In the genomic region with DNA sequence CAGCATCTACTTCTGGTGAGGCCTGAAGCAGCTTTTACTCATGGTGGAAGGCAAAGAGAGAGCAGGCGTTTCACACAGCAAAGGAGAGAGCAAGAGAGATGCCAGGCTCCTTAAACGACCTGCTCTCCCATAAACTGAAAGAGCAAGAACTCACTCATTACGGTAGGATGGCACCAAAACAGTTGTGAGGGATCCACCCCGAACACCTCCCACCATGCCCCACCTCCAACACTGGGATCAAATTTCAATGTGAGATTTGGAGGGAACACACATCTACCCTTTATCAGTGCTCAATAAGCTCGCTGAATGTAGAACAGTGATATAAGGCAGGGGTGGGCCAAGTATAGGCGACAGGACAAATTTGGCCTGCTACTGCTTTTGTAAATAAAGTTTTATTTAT, we compare ENCODE assay signal across 29 cellular contexts.
DNase-seq lines count a peak whose midpoint lies in the region; FAIRE-seq and TF ChIP-seq lines count a peak whose summit lies in the region.
"Had no signal": no experiment of that assay in that cellular context is flagged by ENCODE, and none has a peak within 500 bp of the region (broad histone marks: within the 10 kb centered on the region; RNA-seq: fewer than 3 reads in every experiment).

No MANE protein-coding gene starts in this region.

- H3K79me2 ChIP-seq in H1 (ENCODE audit: control insufficient read depth in 1 of 2, insufficient read depth in 2 of 2, low read length in 2 of 2): no peaks in the 10 kb centered on the region
- H3K79me2 ChIP-seq in mesendoderm (ENCODE audit: control insufficient read depth, insufficient read depth, low read length): no peaks in the 10 kb centered on the region

- no peak overlapping the region for H4K5ac ChIP-seq in H1 (ENCODE audit: insufficient read length, low read depth, low read length)
- H4K5ac ChIP-seq in mesendoderm (ENCODE audit: low read length): no peak overlapping the region

- no peak for TF ChIP-seq POLR2A in H1 (IDR thresholded peaks at IDR 0.05; ENCODE audit: control extremely low read depth in 1 of 2, low read depth in 2 of 2, low read length in 2 of 2)

- H2BK20ac ChIP-seq in H1 (ENCODE audit: low read length): no peak overlapping the region

- no peak for FAIRE-seq in H1 (lab: Jason Lieb, UNC)
- FAIRE-seq: A549, GM12878, GM12892, GM18507 had no signal

- H3K9me3 Mint-ChIP-seq in activated T-helper 1 cell treated with anti-CD3 and anti-CD28 coated beads, Interleukin-12 subunit alpha, Interleukin-12 subunit beta, Interleukin-2, Interleukin-4 antibody, amounts not matched to agents 30 ng/mL and 10 ng/mL and 1 ng/mL, durations not matched to agents 14 hours and 24 hours and 36 hours: no peaks in the 10 kb centered on the region
- H3K9me3 Mint-ChIP-seq: CD4-positive, alpha-beta memory T cell; CD4-positive, CD25-positive, alpha-beta regulatory T cell had no signal

- peak; percentile 20 for DNase-seq in NCI-H748 (lab: John Stamatoyannopoulos, UW; ENCODE audit: unreplicated experiment)
- DNase-seq in NCI-H748 treated with DMSO at 0.1 percent for 48 hours (lab: John Stamatoyannopoulos, UW): no peak
- peak; percentile 16 for DNase-seq in H7
- DNase-seq in H1 (ENCODE audit: low read depth in 1 of 2, low spot score in 2 of 2): no peak
- peak; percentile 9 for DNase-seq in mesendoderm
- DNase-seq in left ventricle myocardium inferior: no peak
- no peak for DNase-seq in activated T-helper 1 cell treated with anti-CD3 and anti-CD28 coated beads, Interleukin-12 subunit alpha, Interleukin-12 subunit beta, Interleukin-2, Interleukin-4 antibody, amounts not matched to agents 30 ng/mL and 10 ng/mL and 1 ng/mL, durations not matched to agents 14 hours and 24 hours and 36 hours (ENCODE audit: low spot score)
- DNase-seq in hypothalamus (lab: John Stamatoyannopoulos, UW): no peak
- DNase-seq: ACHN; BE2C; C1 segment of cervical spinal cord; CD4-positive, alpha-beta memory T cell; CD4-positive, CD25-positive, alpha-beta regulatory T cell; CD8-positive, alpha-beta memory T cell; COR-L47; DMS 273 treated with DMSO at 0.1 percent for 48 hours; DMS153; DMS53; DMS79; DND-41; EL; GDM1 had no signal

- H3K4me1 ChIP-seq in H1 (replicated peaks in 1 of 4; ENCODE audit: control insufficient read depth in 3 of 4, insufficient read depth in 4 of 4, low read length in 3 of 4) (peaks cover 0 to 3% (median 0%) of the 10 kb centered on the region in 4 experiments; a peak in 3 of 7 replicates), mesendoderm (ENCODE audit: control insufficient read depth, low read depth, low read length) (no peaks in the 10 kb centered on the region), left ventricle myocardium inferior (no peaks in the 10 kb centered on the region)
- H3K4me1 ChIP-seq: A549, BE2C, BLaER1 had no signal

- H4K8ac ChIP-seq in H1 (ENCODE audit: extremely low read depth, insufficient read depth, low read length): no peak overlapping the region
- H4K8ac ChIP-seq in mesendoderm (ENCODE audit: low read depth, low read length): no peak overlapping the region

- H3K9ac ChIP-seq in H1 (replicated peaks in 1 of 4; ENCODE audit: extremely low read depth in 1 of 4, low read depth in 3 of 4, low read length in 3 of 4) (no peak overlapping the region), mesendoderm (ENCODE audit: low read length) (no peak overlapping the region)
- H3K9ac ChIP-seq: BLaER1 had no signal

- no peak for TF ChIP-seq CTCF in H1 (IDR thresholded peaks at IDR 0.05; ENCODE audit: control extremely low read depth in 1 of 3, insufficient read depth in 1 of 3, low read depth in 1 of 3, low read length in 3 of 3)
- TF ChIP-seq CTCF in left ventricle myocardium inferior (IDR thresholded peaks at IDR 0.05; ENCODE audit: borderline replicate concordance): no peak

- H3K23me2 ChIP-seq in H1 (ENCODE audit: low read depth, low read length): no peaks in the 10 kb centered on the region

- H3K56ac ChIP-seq in H1 (replicated peaks; ENCODE audit: insufficient read length, low read depth, low read length) (no peak overlapping the region), mesendoderm (ENCODE audit: low read length) (no peak overlapping the region)

- H2AK5ac ChIP-seq in H1 (ENCODE audit: low read depth, low read length): no peak overlapping the region
- no peak overlapping the region for H2AK5ac ChIP-seq in mesendoderm (ENCODE audit: low read length)

- no peaks in the 10 kb centered on the region for H4K20me1 ChIP-seq in H1 (replicated peaks in 1 of 2; ENCODE audit: control insufficient read depth in 1 of 2, insufficient read depth in 2 of 2, low read length in 2 of 2)
- H4K20me1 ChIP-seq: BLaER1 had no signal

- no peak for TF ChIP-seq RAD21 in H1 (IDR thresholded peaks at IDR 0.05 in 1 of 2, conservative IDR thresholded peaks at IDR 0.05 in 1 of 2; ENCODE audit: low read depth in 2 of 2, low read length in 2 of 2)

- no peak overlapping the region for H2BK5ac ChIP-seq in H1 (ENCODE audit: low read depth, low read length)
- no peak overlapping the region for H2BK5ac ChIP-seq in mesendoderm (ENCODE audit: low read length)

- POLR2A ChIA-PET in H1 (lab: Charles Lee; ENCODE audit: partially characterized antibody): no interaction called here

- H3K4me2 ChIP-seq in H1 (ENCODE audit: insufficient read depth in 1 of 2, low read depth in 2 of 2, low read length in 2 of 2) (no peak overlapping the region; a peak in 1 of 4 replicates), mesendoderm (ENCODE audit: low read length) (no peak overlapping the region)
- H3K4me2 ChIP-seq: A549, BLaER1 had no signal

- 84% methylated on average over 6 of the region's 6 CpGs; no CpG with 5 or more reads in 1 of the 2 experiments for WGBS in H1 (ENCODE audit: extremely low coverage in 1 of 2, insufficient coverage in 1 of 2, insufficient read length in 1 of 2, insufficient replicate concordance in 2 of 2, low coverage in 1 of 2, low lambda C conversion rate in 2 of 2, missing lambda C conversion rate in 1 of 2), 2 experiments
- no CpG with 5 or more reads among the region's 6 CpGs for WGBS in mesendoderm (ENCODE audit: extremely low coverage, insufficient coverage, low lambda C conversion rate)

- no peak overlapping the region for H3K4me3 ChIP-seq in H7 (ENCODE audit: insufficient read depth, low read depth, low read length)
- no peak overlapping the region for H3K4me3 ChIP-seq in H1 (ENCODE audit: extremely low read depth in 1 of 4, insufficient read depth in 2 of 4, low read depth in 3 of 4, low read length in 4 of 4)
- H3K4me3 ChIP-seq in mesendoderm (ENCODE audit: low read length): no peak overlapping the region
- H3K4me3 ChIP-seq in left ventricle myocardium inferior: no peak overlapping the region
- H3K4me3 ChIP-seq: A549, BLaER1, GM12878 had no signal

- H3K18ac ChIP-seq in H1 (ENCODE audit: extremely low read depth, low read length) (no peak overlapping the region), mesendoderm (ENCODE audit: low read length) (no peak overlapping the region)

- no peak for TF ChIP-seq EP300 in H1 (IDR thresholded peaks at IDR 0.05; ENCODE audit: borderline replicate concordance in 1 of 2, low read depth in 2 of 2, low read length in 2 of 2)

- H2BK12ac ChIP-seq in H1 (ENCODE audit: low read depth, low read length): no peak overlapping the region

- no peak overlapping the region for H2BK120ac ChIP-seq in H1 (replicated peaks; ENCODE audit: low read depth, low read length)
- H2BK120ac ChIP-seq in mesendoderm (ENCODE audit: low read depth, low read length): no peak overlapping the region

- no peak overlapping the region for H3K14ac ChIP-seq in H1 (ENCODE audit: insufficient read length)

- no peak overlapping the region for H3K23ac ChIP-seq in H1 (ENCODE audit: insufficient read length)
- H3K23ac ChIP-seq in mesendoderm (ENCODE audit: low read length): no peak overlapping the region

- H3K27me3 ChIP-seq in H7 (ENCODE audit: control insufficient read depth, insufficient read depth, low read length) (no peaks in the 10 kb centered on the region), H1 (replicated peaks in 1 of 4; ENCODE audit: control insufficient read depth in 3 of 4, extremely low read depth in 1 of 4, insufficient read depth in 3 of 4, low read length in 3 of 4) (no peaks in the 10 kb centered on the region; a peak in 1 of 7 replicates), mesendoderm (ENCODE audit: insufficient read depth, low read length, poor library complexity) (no peaks in the 10 kb centered on the region), left ventricle myocardium inferior (ENCODE audit: low read depth) (peaks cover 17% of the 10 kb centered on the region)
- H3K27me3 ChIP-seq: BE2C, BLaER1 had no signal

- H3K36me3 Mint-ChIP-seq in activated T-helper 1 cell treated with anti-CD3 and anti-CD28 coated beads, Interleukin-12 subunit alpha, Interleukin-12 subunit beta, Interleukin-2, Interleukin-4 antibody, amounts not matched to agents 30 ng/mL and 10 ng/mL and 1 ng/mL, durations not matched to agents 14 hours and 24 hours and 36 hours (ENCODE audit: low read depth): no peaks in the 10 kb centered on the region
- H3K36me3 Mint-ChIP-seq: CD14-positive monocyte; CD4-positive, alpha-beta memory T cell; CD4-positive, CD25-positive, alpha-beta regulatory T cell had no signal

- no peaks in the 10 kb centered on the region for H3K9me3 ChIP-seq in H1 (ENCODE audit: insufficient read depth in 2 of 2, low read depth in 1 of 2, low read length in 1 of 2)
- no peaks in the 10 kb centered on the region for H3K9me3 ChIP-seq in left ventricle myocardium inferior (replicated peaks)
- H3K9me3 ChIP-seq: A549, BE2C, BLaER1 had no signal

- no peak overlapping the region for H3K27ac Mint-ChIP-seq in activated T-helper 1 cell treated with anti-CD3 and anti-CD28 coated beads, Interleukin-12 subunit alpha, Interleukin-12 subunit beta, Interleukin-2, Interleukin-4 antibody, amounts not matched to agents 30 ng/mL and 10 ng/mL and 1 ng/mL, durations not matched to agents 14 hours and 24 hours and 36 hours
- H3K27ac Mint-ChIP-seq: CD4-positive, alpha-beta memory T cell; CD4-positive, CD25-positive, alpha-beta regulatory T cell had no signal

- H3K36me3 ChIP-seq in H7 (replicated peaks; ENCODE audit: control insufficient read depth, insufficient read depth, low read length): no peaks in the 10 kb centered on the region
- H3K36me3 ChIP-seq in H1 (ENCODE audit: control insufficient read depth in 2 of 4, insufficient read depth in 4 of 4, low read length in 3 of 4): no peaks in the 10 kb centered on the region
- H3K36me3 ChIP-seq in mesendoderm (ENCODE audit: control insufficient read depth, insufficient read depth, low read length): no peaks in the 10 kb centered on the region
- no peaks in the 10 kb centered on the region for H3K36me3 ChIP-seq in left ventricle myocardium inferior
- H3K36me3 ChIP-seq: BE2C, BLaER1 had no signal

- no peak overlapping the region for H3K27ac ChIP-seq in H1 (ENCODE audit: low read depth, low read length)
- H3K27ac ChIP-seq in mesendoderm (ENCODE audit: low read depth, low read length): no peak overlapping the region
- no peak overlapping the region for H3K27ac ChIP-seq in left ventricle myocardium inferior (replicated peaks)
- H3K27ac ChIP-seq: 22Rv1, A549, BLaER1 had no signal

- CTCF ChIA-PET in H1 (lab: Charles Lee; ENCODE audit: partially characterized antibody): interaction anchor here (0.6 to 1.6 kb wide), 4 partner anchors 101 to 355 kb away, joined by 3 read pairs; no protein-coding TSS in a partner anchor

- H3K27me3 Mint-ChIP-seq in activated T-helper 1 cell treated with anti-CD3 and anti-CD28 coated beads, Interleukin-12 subunit alpha, Interleukin-12 subunit beta, Interleukin-2, Interleukin-4 antibody, amounts not matched to agents 30 ng/mL and 10 ng/mL and 1 ng/mL, durations not matched to agents 14 hours and 24 hours and 36 hours (ENCODE audit: insufficient read depth): peaks cover 1% of the 10 kb centered on the region
- H3K27me3 Mint-ChIP-seq: CD4-positive, CD25-positive, alpha-beta regulatory T cell had no signal

- no peaks in the 10 kb centered on the region for H3K4me1 Mint-ChIP-seq in activated T-helper 1 cell treated with anti-CD3 and anti-CD28 coated beads, Interleukin-12 subunit alpha, Interleukin-12 subunit beta, Interleukin-2, Interleukin-4 antibody, amounts not matched to agents 30 ng/mL and 10 ng/mL and 1 ng/mL, durations not matched to agents 14 hours and 24 hours and 36 hours (ENCODE audit: low read depth)
- H3K4me1 Mint-ChIP-seq: CD4-positive, alpha-beta memory T cell; CD8-positive, alpha-beta memory T cell had no signal

- H2BK15ac ChIP-seq in H1 (ENCODE audit: low read length): no peak overlapping the region
- no peak overlapping the region for H2BK15ac ChIP-seq in mesendoderm (replicated peaks; ENCODE audit: low read depth)

- no peak overlapping the region for H3K4me3 Mint-ChIP-seq in activated T-helper 1 cell treated with anti-CD3 and anti-CD28 coated beads, Interleukin-12 subunit alpha, Interleukin-12 subunit beta, Interleukin-2, Interleukin-4 antibody, amounts not matched to agents 30 ng/mL and 10 ng/mL and 1 ng/mL, durations not matched to agents 14 hours and 24 hours and 36 hours
- H3K4me3 Mint-ChIP-seq: CD14-positive monocyte; CD4-positive, alpha-beta memory T cell; CD4-positive, CD25-positive, alpha-beta regulatory T cell; CD8-positive, alpha-beta memory T cell had no signal

- H3K79me1 ChIP-seq in H1 (ENCODE audit: low read depth, low read length) (no peaks in the 10 kb centered on the region), mesendoderm (ENCODE audit: low read length) (no peaks in the 10 kb centered on the region)

- H3K4ac ChIP-seq in H1 (replicated peaks; ENCODE audit: insufficient read length, low read depth, low read length): no peak overlapping the region
- no peak overlapping the region for H3K4ac ChIP-seq in mesendoderm (ENCODE audit: low read depth, low read length)

- H4K91ac ChIP-seq in H1 (replicated peaks; ENCODE audit: insufficient read length, low read length): no peak overlapping the region

- intact Hi-C loops in left ventricle myocardium inferior (cut with micrococcal nuclease): no loop called here
- intact Hi-C loops in activated T-helper 1 cell treated with anti-CD3 and anti-CD28 coated beads, Interleukin-12 subunit alpha, Interleukin-12 subunit beta, Interleukin-2, Interleukin-4 antibody, amounts not matched to agents 30 ng/mL and 10 ng/mL and 1 ng/mL, durations not matched to agents 14 hours and 24 hours and 36 hours (cut with micrococcal nuclease): no loop called here

- H2AFZ ChIP-seq in H1 (ENCODE audit: low read length): 0 out of 2 replicates have a peak overlapping the region, but pooled peaks have one; percentile 77

Comparison
In these comparisons a context has a peak if more than half of its experiments do, and no peak if none do; other contexts are left out.
1. DNase-seq: peak in NCI-H748 (single experiment), H7 (single experiment) and mesendoderm (single experiment); none in NCI-H748 treated with DMSO at 0.1 percent for 48 hours (single experiment), H1 (0 of 2), left ventricle myocardium inferior (single experiment), activated T-helper 1 cell treated with anti-CD3 and anti-CD28 coated beads, Interleukin-12 subunit alpha, Interleukin-12 subunit beta, Interleukin-2, Interleukin-4 antibody, amounts not matched to agents 30 ng/mL and 10 ng/mL and 1 ng/mL, durations not matched to agents 14 hours and 24 hours and 36 hours (single experiment) and hypothalamus (0 of 51).